Comparison of ENCODE assay signal across 9 cellular contexts in genomic region chr20:5504061-5504739, GRCh38.
DNase-seq lines count a peak whose midpoint lies in the region; TF ChIP-seq lines count a peak whose summit lies in the region.
"Had no signal": no experiment of that assay in that cellular context is flagged by ENCODE, and none has a peak within 500 bp of the region (broad histone marks: within the 10 kb centered on the region; RNA-seq: fewer than 3 reads in every experiment).

No MANE protein-coding gene starts in this region.

- no peaks in the 10 kb centered on the region for H4K20me1 ChIP-seq in osteoblast (ENCODE audit: insufficient read depth, low read length)

- H2AFZ ChIP-seq in osteoblast (ENCODE audit: low read length): peak overlapping the region; percentile 98

- no peaks in the 10 kb centered on the region for H3K36me3 ChIP-seq in osteoblast (ENCODE audit: insufficient read depth, low read length)
- no peaks in the 10 kb centered on the region for H3K36me3 ChIP-seq in CD4-positive, alpha-beta memory T cell (ENCODE audit: insufficient read depth, low read length)

- POLR2A ChIA-PET in AG04450 (lab: Yijun Ruan, JAX): no interaction called here
- POLR2A ChIA-PET in CD4-positive, alpha-beta memory T cell (lab: Charles Lee; ENCODE audit: partially characterized antibody): no interaction called here

- H3K27ac ChIP-seq in AG04450 (ENCODE audit: low read depth, low read length): no peak overlapping the region
- peak overlapping the region; percentile 33 for H3K27ac ChIP-seq in osteoblast (ENCODE audit: low read depth, low read length)
- no peak overlapping the region for H3K27ac ChIP-seq in CD4-positive, alpha-beta memory T cell (ENCODE audit: low read depth, low read length)

- peak overlapping the region; percentile 18 for H3K4me3 Mint-ChIP-seq in T-helper 2 cell treated with Interferon-gamma antibody and Interleukin-4, amounts not matched to agents 5 μg/mL and 100 μg/mL, for 36 hours
- peak overlapping the region in 1 of 8 donors; percentile 25 for H3K4me3 Mint-ChIP-seq in CD4-positive, alpha-beta memory T cell

- H3K4me1 ChIP-seq in osteoblast (ENCODE audit: insufficient read depth, low read length): no peaks in the 10 kb centered on the region
- peaks cover 3% of the 10 kb centered on the region for H3K4me1 ChIP-seq in CD4-positive, alpha-beta memory T cell (ENCODE audit: insufficient read depth, low read length)

- intact Hi-C loops in CD4-positive, alpha-beta memory T cell (cut with micrococcal nuclease): no loop called here

- H3K9me3 Mint-ChIP-seq in T-helper 2 cell treated with Interferon-gamma antibody and Interleukin-4, amounts not matched to agents 5 μg/mL and 100 μg/mL, for 36 hours: no peaks in the 10 kb centered on the region
- no peaks in the 10 kb centered on the region for H3K9me3 Mint-ChIP-seq in CD4-positive, alpha-beta memory T cell
- H3K9me3 Mint-ChIP-seq: brain had no signal

- H3K27me3 ChIP-seq in AG04450 (ENCODE audit: control insufficient read depth, insufficient read depth, low read length) (no peaks in the 10 kb centered on the region), osteoblast (ENCODE audit: insufficient read depth, low read length) (no peaks in the 10 kb centered on the region)
- peaks cover 3% of the 10 kb centered on the region for H3K27me3 ChIP-seq in CD4-positive, alpha-beta memory T cell (ENCODE audit: insufficient read depth, low read length)

- H3K4me3 ChIP-seq in AG04450 (ENCODE audit: low read depth, low read length): peak overlapping the region; percentile 58
- peak overlapping the region; percentile 86 for H3K4me3 ChIP-seq in osteoblast (ENCODE audit: insufficient read depth, low read length)
- H3K4me3 ChIP-seq in CD4-positive, alpha-beta memory T cell (ENCODE audit: low read length in 2 of 2): no peak overlapping the region

- H3K79me2 ChIP-seq in osteoblast (ENCODE audit: insufficient read depth, low read length): no peaks in the 10 kb centered on the region

- no peaks in the 10 kb centered on the region for H3K36me3 Mint-ChIP-seq in T-helper 2 cell treated with Interferon-gamma antibody and Interleukin-4, amounts not matched to agents 5 μg/mL and 100 μg/mL, for 36 hours (ENCODE audit: low read depth)
- H3K36me3 Mint-ChIP-seq in CD4-positive, alpha-beta memory T cell: no peaks in the 10 kb centered on the region
- H3K36me3 Mint-ChIP-seq: brain had no signal

- H3K4me1 Mint-ChIP-seq in T-helper 2 cell treated with Interferon-gamma antibody and Interleukin-4, amounts not matched to agents 5 μg/mL and 100 μg/mL, for 36 hours (ENCODE audit: low read depth): no peaks in the 10 kb centered on the region
- H3K4me1 Mint-ChIP-seq in CD4-positive, alpha-beta memory T cell: peaks cover 0 to 11% (median 0%) of the 10 kb centered on the region in 4 donors
- H3K4me1 Mint-ChIP-seq: brain had no signal

- DNase-seq in AG04450 (ENCODE audit: low read depth, low spot score) (no peak), GM19238 (ENCODE audit: insufficient read length, low spot score) (peak; percentile 13), foreskin melanocyte (peak; percentile 51), osteoblast (ENCODE audit: insufficient read length, low spot score, missing footprints) (peak; percentile 90), SKM-1 (lab: John Stamatoyannopoulos, UW; ENCODE audit: unreplicated experiment) (no peak), H4 (ENCODE audit: low spot score) (no peak)
- no peak for DNase-seq in T-helper 2 cell treated with Interferon-gamma antibody and Interleukin-4, amounts not matched to agents 5 μg/mL and 100 μg/mL, for 36 hours (ENCODE audit: low spot score)
- DNase-seq in CD4-positive, alpha-beta memory T cell: no peak

- CTCF ChIA-PET in AG04450 (lab: Charles Lee): interaction anchor here (0.6 kb wide), 1 partner anchor 377 kb away, joined by 6 read pairs; the partner anchor contains the start of gene CDS2
- CTCF ChIA-PET in CD4-positive, alpha-beta memory T cell (lab: Charles Lee; ENCODE audit: partially characterized antibody): no interaction called here

- H3K27me3 Mint-ChIP-seq in T-helper 2 cell treated with Interferon-gamma antibody and Interleukin-4, amounts not matched to agents 5 μg/mL and 100 μg/mL, for 36 hours (ENCODE audit: low read depth): peaks cover 5% of the 10 kb centered on the region
- peaks cover 6 to 8% of the 10 kb centered on the region in 2 donors for H3K27me3 Mint-ChIP-seq in CD4-positive, alpha-beta memory T cell
- H3K27me3 Mint-ChIP-seq: brain had no signal

- no peak for TF ChIP-seq CTCF in AG04450 (IDR thresholded peaks at IDR 0.05; ENCODE audit: low read depth, low read length)
- no peak for TF ChIP-seq CTCF in osteoblast (IDR thresholded peaks at IDR 0.05; ENCODE audit: extremely low read depth, low read depth, low read length)

- H3K27ac Mint-ChIP-seq in T-helper 2 cell treated with Interferon-gamma antibody and Interleukin-4, amounts not matched to agents 5 μg/mL and 100 μg/mL, for 36 hours: no peak overlapping the region
- H3K27ac Mint-ChIP-seq in CD4-positive, alpha-beta memory T cell: no peak overlapping the region
- H3K27ac Mint-ChIP-seq: brain had no signal

- no peaks in the 10 kb centered on the region for H3K9me3 ChIP-seq in AG04450 (ENCODE audit: control insufficient read depth, insufficient read depth, low read length)
- no peaks in the 10 kb centered on the region for H3K9me3 ChIP-seq in osteoblast (ENCODE audit: low read depth, low read length)
- H3K9me3 ChIP-seq in CD4-positive, alpha-beta memory T cell (ENCODE audit: control insufficient read depth in 1 of 2, low read length in 2 of 2): no peaks in the 10 kb centered on the region

- peak overlapping the region; percentile 89 for H3K4me2 ChIP-seq in osteoblast (ENCODE audit: insufficient read depth, low read length)

Comparison
In these comparisons a context has a peak if more than half of its experiments do, and no peak if none do; other contexts are left out.
1. DNase-seq: peak in GM19238 (single experiment), foreskin melanocyte (single experiment) and osteoblast (single experiment); none in AG04450 (single experiment), T-helper 2 cell treated with Interferon-gamma antibody and Interleukin-4, amounts not matched to agents 5 μg/mL and 100 μg/mL, for 36 hours (single experiment), SKM-1 (single experiment), CD4-positive, alpha-beta memory T cell (0 of 5) and H4 (single experiment).
2. H3K4me3 ChIP-seq: peak in AG04450 (single experiment) and osteoblast (single experiment); none in CD4-positive, alpha-beta memory T cell (0 of 2).